Comparison of ENCODE assay signal across 1 cellular context in the genomic region with DNA sequence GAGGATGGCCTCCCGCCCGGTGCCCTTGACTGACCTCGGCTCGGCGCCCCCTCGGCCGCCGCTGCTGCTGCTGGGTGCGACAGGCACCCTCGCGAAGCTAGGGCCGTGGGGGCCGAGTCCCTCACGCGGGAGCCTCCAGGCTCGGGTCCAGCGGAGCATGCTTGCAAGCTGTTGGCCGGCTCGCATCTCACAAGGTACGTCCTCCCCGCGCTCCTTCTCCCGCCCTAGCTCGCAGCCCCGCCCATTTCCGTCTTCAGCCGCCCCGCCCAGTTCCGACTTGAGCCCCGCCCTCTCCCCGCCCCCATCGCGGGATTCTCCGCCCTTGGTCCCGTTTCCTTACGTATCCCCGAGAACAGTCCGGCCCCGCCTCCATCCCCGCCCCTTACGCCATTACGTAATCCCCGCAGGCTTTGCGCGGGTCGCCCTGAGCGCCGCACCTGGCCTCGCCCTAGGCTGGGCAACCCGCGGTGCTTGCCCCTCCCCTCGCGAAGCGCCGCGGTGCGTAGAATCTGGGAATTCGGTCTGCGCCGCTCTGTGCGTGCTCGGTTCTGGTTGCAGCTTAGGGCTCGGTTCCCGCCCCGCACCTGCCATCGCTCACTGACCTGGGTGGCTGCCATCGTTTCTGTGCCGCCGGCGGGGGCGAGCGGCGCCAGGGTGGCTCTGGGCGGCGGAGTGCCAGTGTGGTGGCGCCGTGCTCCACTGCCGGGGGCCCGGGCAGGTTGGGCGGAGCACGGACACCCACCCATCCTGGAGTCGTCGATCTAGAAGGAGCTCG.
A peak's percentile ranks its signal among the peaks of the same experiment; 100 is the strongest.
TF ChIP-seq lines count a peak whose summit lies in the region.

A gene with protein sequence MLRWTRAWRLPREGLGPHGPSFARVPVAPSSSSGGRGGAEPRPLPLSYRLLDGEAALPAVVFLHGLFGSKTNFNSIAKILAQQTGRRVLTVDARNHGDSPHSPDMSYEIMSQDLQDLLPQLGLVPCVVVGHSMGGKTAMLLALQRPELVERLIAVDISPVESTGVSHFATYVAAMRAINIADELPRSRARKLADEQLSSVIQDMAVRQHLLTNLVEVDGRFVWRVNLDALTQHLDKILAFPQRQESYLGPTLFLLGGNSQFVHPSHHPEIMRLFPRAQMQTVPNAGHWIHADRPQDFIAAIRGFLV (minus strand): TSS at position 191 of the 775 bp plus-strand sequence. CDS start 32 bp downstream, at position 159.

TF ChIP-seq in HepG2, 621 proteins besides CTCF, POLR2A, EP300 and RAD21 (continued from another document and continues in another):
- TF ChIP-seq, protein P1, sequence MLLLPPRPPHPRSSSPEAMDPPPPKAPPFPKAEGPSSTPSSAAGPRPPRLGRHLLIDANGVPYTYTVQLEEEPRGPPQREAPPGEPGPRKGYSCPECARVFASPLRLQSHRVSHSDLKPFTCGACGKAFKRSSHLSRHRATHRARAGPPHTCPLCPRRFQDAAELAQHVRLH (CRISPR knock-in tag; IDR thresholded peaks at IDR 0.05; ENCODE audit: borderline replicate concordance, low read depth), result peak; percentile 89; the same call in 1 of the 2 replicates
- peak; percentile 83 for TF ChIP-seq TARDBP (CRISPR knock-in tag; IDR thresholded peaks at IDR 0.05)
- TF ChIP-seq HNF4A (CRISPR knock-in tag; IDR thresholded peaks at IDR 0.05), result peak; percentile 24; the same call in 1 of the 2 replicates
- 0 out of 2 replicates have a peak, but pooled peaks have one; percentile 29 for TF ChIP-seq ZNF225 (CRISPR knock-in tag; IDR thresholded peaks at IDR 0.05)
- TF ChIP-seq NKX3-1 (CRISPR knock-in tag; IDR thresholded peaks at IDR 0.05), result peak; percentile 23; the same call in 1 of the 2 replicates
- no peak for TF ChIP-seq ZSCAN12 (CRISPR knock-in tag; IDR thresholded peaks at IDR 0.05)
- TF ChIP-seq, protein P2, sequence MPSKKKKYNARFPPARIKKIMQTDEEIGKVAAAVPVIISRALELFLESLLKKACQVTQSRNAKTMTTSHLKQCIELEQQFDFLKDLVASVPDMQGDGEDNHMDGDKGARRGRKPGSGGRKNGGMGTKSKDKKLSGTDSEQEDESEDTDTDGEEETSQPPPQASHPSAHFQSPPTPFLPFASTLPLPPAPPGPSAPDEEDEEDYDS (CRISPR knock-in tag; IDR thresholded peaks at IDR 0.05), result peak; percentile 44; the same call in 1 of the 2 replicates
- TF ChIP-seq CBFB (CRISPR knock-in tag; IDR thresholded peaks at IDR 0.05), result peak; percentile 60
- TF ChIP-seq THAP11 (CRISPR knock-in tag; IDR thresholded peaks at IDR 0.05), result peak; percentile 77
- TF ChIP-seq HCFC1 (IDR thresholded peaks at IDR 0.05; ENCODE audit: low read depth, low read length), result peak; percentile 10; the same call in 1 of the 2 replicates
- peak; percentile 69 for TF ChIP-seq ASH2L (IDR thresholded peaks at IDR 0.05; ENCODE audit: insufficient read length, low read depth, low read length)
- TF ChIP-seq, protein P3, sequence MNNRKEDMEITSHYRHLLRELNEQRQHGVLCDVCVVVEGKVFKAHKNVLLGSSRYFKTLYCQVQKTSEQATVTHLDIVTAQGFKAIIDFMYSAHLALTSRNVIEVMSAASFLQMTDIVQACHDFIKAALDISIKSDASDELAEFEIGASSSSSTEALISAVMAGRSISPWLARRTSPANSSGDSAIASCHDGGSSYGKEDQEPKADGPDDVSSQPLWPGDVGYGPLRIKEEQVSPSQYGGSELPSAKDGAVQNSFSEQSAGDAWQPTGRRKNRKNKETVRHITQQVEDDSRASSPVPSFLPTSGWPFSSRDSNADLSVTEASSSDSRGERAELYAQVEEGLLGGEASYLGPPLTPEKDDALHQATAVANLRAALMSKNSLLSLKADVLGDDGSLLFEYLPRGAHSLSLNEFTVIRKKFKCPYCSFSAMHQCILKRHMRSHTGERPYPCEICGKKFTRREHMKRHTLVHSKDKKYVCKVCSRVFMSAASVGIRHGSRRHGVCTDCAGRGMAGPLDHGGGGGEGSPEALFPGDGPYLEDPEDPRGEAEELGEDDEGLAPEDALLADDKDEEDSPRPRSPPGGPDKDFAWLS (CRISPR knock-in tag; IDR thresholded peaks at IDR 0.05; ENCODE audit: borderline replicate concordance), result 0 out of 2 replicates have a peak, but pooled peaks have one; percentile 22
- TF ChIP-seq RFXANK (CRISPR knock-in tag; IDR thresholded peaks at IDR 0.05), result 0 out of 2 replicates have a peak, but pooled peaks have one; percentile 35
- TF ChIP-seq, protein P4, sequence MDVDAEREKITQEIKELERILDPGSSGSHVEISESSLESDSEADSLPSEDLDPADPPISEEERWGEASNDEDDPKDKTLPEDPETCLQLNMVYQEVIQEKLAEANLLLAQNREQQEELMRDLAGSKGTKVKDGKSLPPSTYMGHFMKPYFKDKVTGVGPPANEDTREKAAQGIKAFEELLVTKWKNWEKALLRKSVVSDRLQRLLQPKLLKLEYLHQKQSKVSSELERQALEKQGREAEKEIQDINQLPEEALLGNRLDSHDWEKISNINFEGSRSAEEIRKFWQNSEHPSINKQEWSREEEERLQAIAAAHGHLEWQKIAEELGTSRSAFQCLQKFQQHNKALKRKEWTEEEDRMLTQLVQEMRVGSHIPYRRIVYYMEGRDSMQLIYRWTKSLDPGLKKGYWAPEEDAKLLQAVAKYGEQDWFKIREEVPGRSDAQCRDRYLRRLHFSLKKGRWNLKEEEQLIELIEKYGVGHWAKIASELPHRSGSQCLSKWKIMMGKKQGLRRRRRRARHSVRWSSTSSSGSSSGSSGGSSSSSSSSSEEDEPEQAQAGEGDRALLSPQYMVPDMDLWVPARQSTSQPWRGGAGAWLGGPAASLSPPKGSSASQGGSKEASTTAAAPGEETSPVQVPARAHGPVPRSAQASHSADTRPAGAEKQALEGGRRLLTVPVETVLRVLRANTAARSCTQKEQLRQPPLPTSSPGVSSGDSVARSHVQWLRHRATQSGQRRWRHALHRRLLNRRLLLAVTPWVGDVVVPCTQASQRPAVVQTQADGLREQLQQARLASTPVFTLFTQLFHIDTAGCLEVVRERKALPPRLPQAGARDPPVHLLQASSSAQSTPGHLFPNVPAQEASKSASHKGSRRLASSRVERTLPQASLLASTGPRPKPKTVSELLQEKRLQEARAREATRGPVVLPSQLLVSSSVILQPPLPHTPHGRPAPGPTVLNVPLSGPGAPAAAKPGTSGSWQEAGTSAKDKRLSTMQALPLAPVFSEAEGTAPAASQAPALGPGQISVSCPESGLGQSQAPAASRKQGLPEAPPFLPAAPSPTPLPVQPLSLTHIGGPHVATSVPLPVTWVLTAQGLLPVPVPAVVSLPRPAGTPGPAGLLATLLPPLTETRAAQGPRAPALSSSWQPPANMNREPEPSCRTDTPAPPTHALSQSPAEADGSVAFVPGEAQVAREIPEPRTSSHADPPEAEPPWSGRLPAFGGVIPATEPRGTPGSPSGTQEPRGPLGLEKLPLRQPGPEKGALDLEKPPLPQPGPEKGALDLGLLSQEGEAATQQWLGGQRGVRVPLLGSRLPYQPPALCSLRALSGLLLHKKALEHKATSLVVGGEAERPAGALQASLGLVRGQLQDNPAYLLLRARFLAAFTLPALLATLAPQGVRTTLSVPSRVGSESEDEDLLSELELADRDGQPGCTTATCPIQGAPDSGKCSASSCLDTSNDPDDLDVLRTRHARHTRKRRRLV (CRISPR knock-in tag; IDR thresholded peaks at IDR 0.05), result peak; percentile 80; the same call in 1 of the 2 replicates
- TF ChIP-seq SOX5 (CRISPR knock-in tag; IDR thresholded peaks at IDR 0.05; ENCODE audit: borderline replicate concordance), result peak; percentile 22; the same call in 1 of the 2 replicates
- TF ChIP-seq ZNF557 (CRISPR knock-in tag; IDR thresholded peaks at IDR 0.05), result 0 out of 2 replicates have a peak, but pooled peaks have one; percentile 64
- TF ChIP-seq, protein P5, sequence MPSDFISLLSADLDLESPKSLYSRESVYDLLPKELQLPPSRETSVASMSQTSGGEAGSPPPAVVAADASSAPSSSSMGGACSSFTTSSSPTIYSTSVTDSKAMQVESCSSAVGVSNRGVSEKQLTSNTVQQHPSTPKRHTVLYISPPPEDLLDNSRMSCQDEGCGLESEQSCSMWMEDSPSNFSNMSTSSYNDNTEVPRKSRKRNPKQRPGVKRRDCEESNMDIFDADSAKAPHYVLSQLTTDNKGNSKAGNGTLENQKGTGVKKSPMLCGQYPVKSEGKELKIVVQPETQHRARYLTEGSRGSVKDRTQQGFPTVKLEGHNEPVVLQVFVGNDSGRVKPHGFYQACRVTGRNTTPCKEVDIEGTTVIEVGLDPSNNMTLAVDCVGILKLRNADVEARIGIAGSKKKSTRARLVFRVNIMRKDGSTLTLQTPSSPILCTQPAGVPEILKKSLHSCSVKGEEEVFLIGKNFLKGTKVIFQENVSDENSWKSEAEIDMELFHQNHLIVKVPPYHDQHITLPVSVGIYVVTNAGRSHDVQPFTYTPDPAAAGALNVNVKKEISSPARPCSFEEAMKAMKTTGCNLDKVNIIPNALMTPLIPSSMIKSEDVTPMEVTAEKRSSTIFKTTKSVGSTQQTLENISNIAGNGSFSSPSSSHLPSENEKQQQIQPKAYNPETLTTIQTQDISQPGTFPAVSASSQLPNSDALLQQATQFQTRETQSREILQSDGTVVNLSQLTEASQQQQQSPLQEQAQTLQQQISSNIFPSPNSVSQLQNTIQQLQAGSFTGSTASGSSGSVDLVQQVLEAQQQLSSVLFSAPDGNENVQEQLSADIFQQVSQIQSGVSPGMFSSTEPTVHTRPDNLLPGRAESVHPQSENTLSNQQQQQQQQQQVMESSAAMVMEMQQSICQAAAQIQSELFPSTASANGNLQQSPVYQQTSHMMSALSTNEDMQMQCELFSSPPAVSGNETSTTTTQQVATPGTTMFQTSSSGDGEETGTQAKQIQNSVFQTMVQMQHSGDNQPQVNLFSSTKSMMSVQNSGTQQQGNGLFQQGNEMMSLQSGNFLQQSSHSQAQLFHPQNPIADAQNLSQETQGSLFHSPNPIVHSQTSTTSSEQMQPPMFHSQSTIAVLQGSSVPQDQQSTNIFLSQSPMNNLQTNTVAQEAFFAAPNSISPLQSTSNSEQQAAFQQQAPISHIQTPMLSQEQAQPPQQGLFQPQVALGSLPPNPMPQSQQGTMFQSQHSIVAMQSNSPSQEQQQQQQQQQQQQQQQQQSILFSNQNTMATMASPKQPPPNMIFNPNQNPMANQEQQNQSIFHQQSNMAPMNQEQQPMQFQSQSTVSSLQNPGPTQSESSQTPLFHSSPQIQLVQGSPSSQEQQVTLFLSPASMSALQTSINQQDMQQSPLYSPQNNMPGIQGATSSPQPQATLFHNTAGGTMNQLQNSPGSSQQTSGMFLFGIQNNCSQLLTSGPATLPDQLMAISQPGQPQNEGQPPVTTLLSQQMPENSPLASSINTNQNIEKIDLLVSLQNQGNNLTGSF (CRISPR knock-in tag; IDR thresholded peaks at IDR 0.05), result no peak
- TF ChIP-seq ZNF709 (CRISPR knock-in tag; IDR thresholded peaks at IDR 0.05), result no peak
- peak; percentile 44; the same call in 1 of the 2 replicates for TF ChIP-seq KLF12 (CRISPR knock-in tag; IDR thresholded peaks at IDR 0.05; ENCODE audit: borderline replicate concordance)
- TF ChIP-seq ZMAT3 (CRISPR knock-in tag; conservative IDR thresholded peaks at IDR 0.05), result 0 out of 2 replicates have a peak, but pooled peaks have one; percentile 69
- TF ChIP-seq ZBTB20 (CRISPR knock-in tag; IDR thresholded peaks at IDR 0.05; ENCODE audit: borderline replicate concordance, low read depth), result peak; percentile 85
- TF ChIP-seq, protein P6, sequence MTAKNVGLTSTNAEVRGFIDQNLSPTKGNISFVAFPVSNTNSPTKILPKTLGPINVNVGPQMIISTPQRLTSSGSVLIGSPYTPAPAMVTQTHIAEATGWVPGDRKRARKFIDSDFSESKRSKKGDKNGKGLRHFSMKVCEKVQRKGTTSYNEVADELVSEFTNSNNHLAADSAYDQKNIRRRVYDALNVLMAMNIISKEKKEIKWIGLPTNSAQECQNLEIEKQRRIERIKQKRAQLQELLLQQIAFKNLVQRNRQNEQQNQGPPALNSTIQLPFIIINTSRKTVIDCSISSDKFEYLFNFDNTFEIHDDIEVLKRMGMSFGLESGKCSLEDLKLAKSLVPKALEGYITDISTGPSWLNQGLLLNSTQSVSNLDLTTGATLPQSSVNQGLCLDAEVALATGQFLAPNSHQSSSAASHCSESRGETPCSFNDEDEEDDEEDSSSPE (CRISPR knock-in tag; IDR thresholded peaks at IDR 0.05), result peak; percentile 75
- TF ChIP-seq, protein P7, sequence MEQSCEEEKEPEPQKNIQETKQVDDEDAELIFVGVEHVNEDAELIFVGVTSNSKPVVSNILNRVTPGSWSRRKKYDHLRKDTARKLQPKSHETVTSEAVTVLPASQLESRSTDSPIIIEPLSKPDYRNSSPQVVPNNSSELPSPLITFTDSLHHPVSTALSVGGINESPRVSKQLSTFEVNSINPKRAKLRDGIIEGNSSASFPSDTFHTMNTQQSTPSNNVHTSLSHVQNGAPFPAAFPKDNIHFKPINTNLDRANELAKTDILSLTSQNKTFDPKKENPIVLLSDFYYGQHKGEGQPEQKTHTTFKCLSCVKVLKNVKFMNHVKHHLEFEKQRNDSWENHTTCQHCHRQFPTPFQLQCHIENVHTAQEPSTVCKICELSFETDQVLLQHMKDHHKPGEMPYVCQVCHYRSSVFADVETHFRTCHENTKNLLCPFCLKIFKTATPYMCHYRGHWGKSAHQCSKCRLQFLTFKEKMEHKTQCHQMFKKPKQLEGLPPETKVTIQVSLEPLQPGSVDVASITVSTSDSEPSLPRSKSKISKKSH (CRISPR knock-in tag; IDR thresholded peaks at IDR 0.05; ENCODE audit: borderline replicate concordance), result 0 out of 2 replicates have a peak, but pooled peaks have one; percentile 70
- peak; percentile 16; the same call in 1 of the 2 replicates for TF ChIP-seq CHCHD3 (CRISPR knock-in tag; IDR thresholded peaks at IDR 0.05)
- 0 out of 2 replicates have a peak, but pooled peaks have one; percentile 46 for TF ChIP-seq ZBTB3 (CRISPR knock-in tag; IDR thresholded peaks at IDR 0.05; ENCODE audit: borderline replicate concordance, low read depth)
- TF ChIP-seq, protein P8, sequence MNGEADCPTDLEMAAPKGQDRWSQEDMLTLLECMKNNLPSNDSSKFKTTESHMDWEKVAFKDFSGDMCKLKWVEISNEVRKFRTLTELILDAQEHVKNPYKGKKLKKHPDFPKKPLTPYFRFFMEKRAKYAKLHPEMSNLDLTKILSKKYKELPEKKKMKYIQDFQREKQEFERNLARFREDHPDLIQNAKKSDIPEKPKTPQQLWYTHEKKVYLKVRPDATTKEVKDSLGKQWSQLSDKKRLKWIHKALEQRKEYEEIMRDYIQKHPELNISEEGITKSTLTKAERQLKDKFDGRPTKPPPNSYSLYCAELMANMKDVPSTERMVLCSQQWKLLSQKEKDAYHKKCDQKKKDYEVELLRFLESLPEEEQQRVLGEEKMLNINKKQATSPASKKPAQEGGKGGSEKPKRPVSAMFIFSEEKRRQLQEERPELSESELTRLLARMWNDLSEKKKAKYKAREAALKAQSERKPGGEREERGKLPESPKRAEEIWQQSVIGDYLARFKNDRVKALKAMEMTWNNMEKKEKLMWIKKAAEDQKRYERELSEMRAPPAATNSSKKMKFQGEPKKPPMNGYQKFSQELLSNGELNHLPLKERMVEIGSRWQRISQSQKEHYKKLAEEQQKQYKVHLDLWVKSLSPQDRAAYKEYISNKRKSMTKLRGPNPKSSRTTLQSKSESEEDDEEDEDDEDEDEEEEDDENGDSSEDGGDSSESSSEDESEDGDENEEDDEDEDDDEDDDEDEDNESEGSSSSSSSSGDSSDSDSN (CRISPR knock-in tag; IDR thresholded peaks at IDR 0.05), result peak; percentile 68; the same call in 1 of the 2 replicates
- TF ChIP-seq ATF7 (IDR thresholded peaks at IDR 0.05), result peak; percentile 96
- TF ChIP-seq ATF7 (CRISPR knock-in tag; IDR thresholded peaks at IDR 0.05), result peak; percentile 96
- TF ChIP-seq ZMYM4 (CRISPR knock-in tag; IDR thresholded peaks at IDR 0.05), result peak; percentile 59; the same call in 1 of the 2 replicates
- TF ChIP-seq ZNF260 (CRISPR knock-in tag; IDR thresholded peaks at IDR 0.05; ENCODE audit: borderline replicate concordance, low read depth), result no peak
